In genomic region chr12:3241621-3242020, GRCh38 we compare ENCODE assay signal across 23 cellular contexts.
A peak's percentile ranks its signal among the peaks of the same experiment; 100 is the strongest.
DNase-seq lines count a peak whose midpoint lies in the region; ATAC-seq and TF ChIP-seq lines count a peak whose summit lies in the region.
"Had no signal": no experiment of that assay in that cellular context is flagged by ENCODE, and none has a peak within 500 bp of the region (broad histone marks: within the 10 kb centered on the region; RNA-seq: fewer than 3 reads in every experiment).

No MANE protein-coding gene starts in this region.

- WGBS in body of pancreas, 2 donors = 61 to 64% methylated on average over 6 to 15 of the region's 15 CpGs
- no CpG with 5 or more reads among the region's 15 CpGs for WGBS in neuronal stem cell (ENCODE audit: extremely low coverage in 2 of 2, insufficient read length in 2 of 2, insufficient replicate concordance in 1 of 2), 2 donors
- 70 to 80% (median 73%) methylated on average over 7 to 15 of the region's 15 CpGs for WGBS in stomach, 5 donors

- no peak overlapping the region for H2AFZ ChIP-seq in neuronal stem cell (ENCODE audit: low read length)

- H3K18ac ChIP-seq in neuronal stem cell (ENCODE audit: low read length) = peak overlapping the region; percentile 90

- H2BK12ac ChIP-seq in neuronal stem cell (ENCODE audit: low read length) = no peak overlapping the region

- DNase-seq in Calu3 (peak; percentile 13), body of pancreas (peak in 2 of 4 donors; percentile 22 to 36), right atrium auricular region (ENCODE audit: low spot score) (no peak), neuronal stem cell (ENCODE audit: low spot score) (no peak), stomach (no peak), MG63 (no peak), germinal center (ENCODE audit: low spot score) (no peak)
- DNase-seq: activated CD4-positive, alpha-beta T cell treated with anti-CD3 and anti-CD28 coated beads, Interleukin-2, amount 50 U/mL, for 4 hours; activated naive CD4-positive, alpha-beta T cell treated with anti-CD3 and anti-CD28 coated beads for 36 hours; CD4-positive, CD25-positive, alpha-beta regulatory T cell; dermis blood vessel endothelial cell; foreskin keratinocyte; natural killer cell; NCI-H2029 treated with DMSO at 0.1 percent for 48 hours; occipital lobe; SK-N-SH; stimulated activated naive CD8-positive, alpha-beta T cell treated with anti-CD3 and anti-CD28 coated beads, Interleukin-15, Interleukin-2, amounts not matched to agents 100 U/mL and 50 U/mL, for 24 hours; T-helper 17 cell; testis had no signal

- TF ChIP-seq EP300 in stomach (IDR thresholded peaks at IDR 0.05) = no peak

- no peak overlapping the region for H3K4ac ChIP-seq in neuronal stem cell (ENCODE audit: low read length)

- peaks cover 48% of the 10 kb centered on the region for H3K27me3 Mint-ChIP-seq in Calu3 (ENCODE audit: unreplicated experiment)

- H3K27me3 ChIP-seq in body of pancreas (no peaks in the 10 kb centered on the region), right atrium auricular region (no peaks in the 10 kb centered on the region), neuronal stem cell (ENCODE audit: control insufficient read depth in 3 of 3, insufficient read depth in 3 of 3, low read depth in 1 of 3, low read length in 3 of 3) (no peaks in the 10 kb centered on the region), stomach (no peaks in the 10 kb centered on the region), MG63 (no peaks in the 10 kb centered on the region)
- H3K27me3 ChIP-seq: esophagus muscularis mucosa, foreskin keratinocyte, testis had no signal

- H3K9ac ChIP-seq in neuronal stem cell (ENCODE audit: low read depth, low read length, poor library complexity) = peak overlapping the region; percentile 24
- H3K9ac ChIP-seq: SK-N-SH had no signal

- no peak overlapping the region for H2AK5ac ChIP-seq in neuronal stem cell (ENCODE audit: low read depth, low read length)

- H3K27ac Mint-ChIP-seq in Calu3 (ENCODE audit: unreplicated experiment) = no peak overlapping the region
- H3K27ac Mint-ChIP-seq: activated naive CD4-positive, alpha-beta T cell treated with anti-CD3 and anti-CD28 coated beads for 36 hours; activated T-helper 1 cell treated with anti-CD3 and anti-CD28 coated beads, Interleukin-12 subunit alpha, Interleukin-12 subunit beta, Interleukin-2, Interleukin-4 antibody, amounts not matched to agents 30 ng/mL and 10 ng/mL and 1 ng/mL, durations not matched to agents 14 hours and 24 hours and 36 hours; CD4-positive, CD25-positive, alpha-beta regulatory T cell; natural killer cell; T-helper 17 cell had no signal

- no peak overlapping the region for H3K4me3 Mint-ChIP-seq in Calu3 (ENCODE audit: low read depth, unreplicated experiment)
- H3K4me3 Mint-ChIP-seq: activated naive CD4-positive, alpha-beta T cell treated with anti-CD3 and anti-CD28 coated beads for 36 hours; activated T-helper 1 cell treated with anti-CD3 and anti-CD28 coated beads, Interleukin-12 subunit alpha, Interleukin-12 subunit beta, Interleukin-2, Interleukin-4 antibody, amounts not matched to agents 30 ng/mL and 10 ng/mL and 1 ng/mL, durations not matched to agents 14 hours and 24 hours and 36 hours; CD4-positive, CD25-positive, alpha-beta regulatory T cell; natural killer cell; T-helper 17 cell had no signal

- H3K4me2 ChIP-seq in neuronal stem cell (ENCODE audit: insufficient read depth, low read length, poor library complexity, severe bottlenecking) = no peak overlapping the region
- H3K4me2 ChIP-seq: SK-N-SH, smooth muscle cell had no signal

- no peak overlapping the region for H3K14ac ChIP-seq in neuronal stem cell (ENCODE audit: low read length)

- H3K27ac ChIP-seq in body of pancreas = peak overlapping the region in 2 of 4 donors; percentile 6 to 51
- peak overlapping the region; percentile 91 to 97 for H3K27ac ChIP-seq in right atrium auricular region
- no peak overlapping the region for H3K27ac ChIP-seq in neuronal stem cell (replicated peaks; ENCODE audit: low read length)
- H3K27ac ChIP-seq in stomach = no peak overlapping the region
- H3K27ac ChIP-seq: esophagus muscularis mucosa, foreskin keratinocyte, testis had no signal

- peak; percentile 39 for ATAC-seq in body of pancreas
- no peak for ATAC-seq in GM21360 (IDR thresholded peaks at IDR 0.05; ENCODE audit: unreplicated experiment)
- ATAC-seq: natural killer cell; stimulated activated naive CD8-positive, alpha-beta T cell treated with anti-CD3 and anti-CD28 coated beads, Interleukin-15, Interleukin-2, amounts not matched to agents 100 U/mL and 50 U/mL, for 24 hours; T-helper 17 cell had no signal

- no peak overlapping the region for H2BK15ac ChIP-seq in neuronal stem cell (ENCODE audit: low read length)

- BruUV-seq in Calu3 (replicated peaks; lab: Mats Ljungman, UMichigan) = no TSS peak

- H3K4me1 Mint-ChIP-seq in Calu3 (ENCODE audit: low read depth, unreplicated experiment) = peaks cover 18% of the 10 kb centered on the region
- H3K4me1 Mint-ChIP-seq: CD4-positive, CD25-positive, alpha-beta regulatory T cell; natural killer cell had no signal

- TF ChIP-seq CTCF in Calu3 (IDR thresholded peaks at IDR 0.05; ENCODE audit: unreplicated experiment) = no peak
- no peak for TF ChIP-seq CTCF in body of pancreas (IDR thresholded peaks at IDR 0.05)
- TF ChIP-seq CTCF in right atrium auricular region (IDR thresholded peaks at IDR 0.05) = no peak
- TF ChIP-seq CTCF in stomach (IDR thresholded peaks at IDR 0.05) = no peak

- H3K9me3 ChIP-seq in body of pancreas (no peaks in the 10 kb centered on the region), right atrium auricular region (no peaks in the 10 kb centered on the region), neuronal stem cell (replicated peaks in 1 of 2; ENCODE audit: control insufficient read depth in 2 of 2, insufficient read depth in 1 of 2, low read depth in 1 of 2, low read length in 2 of 2) (peaks cover 0 to 1% of the 10 kb centered on the region in 2 donors), stomach (no peaks in the 10 kb centered on the region), MG63 (no peaks in the 10 kb centered on the region)
- H3K9me3 ChIP-seq: esophagus muscularis mucosa, SK-N-SH, testis had no signal

- TF ChIP-seq POLR2A in body of pancreas (IDR thresholded peaks at IDR 0.05) (no peak), stomach (IDR thresholded peaks at IDR 0.05) (no peak)

- CTCF ChIA-PET in Calu3 (lab: Charles Lee) = interaction anchor here (0.8 to 1.0 kb wide), 2 partner anchors 34 to 39 kb away, joined by 3 read pairs; no protein-coding TSS in a partner anchor

- H2BK120ac ChIP-seq in neuronal stem cell (ENCODE audit: low read depth, low read length) = no peak overlapping the region

- H3K23ac ChIP-seq in neuronal stem cell (ENCODE audit: low read depth, low read length, poor library complexity) = no peak overlapping the region

- no peaks in the 10 kb centered on the region for H3K36me3 ChIP-seq in body of pancreas (replicated peaks in 1 of 2; ENCODE audit: insufficient read depth in 1 of 2, low read depth in 2 of 2)
- H3K36me3 ChIP-seq in right atrium auricular region = no peaks in the 10 kb centered on the region
- no peaks in the 10 kb centered on the region for H3K36me3 ChIP-seq in neuronal stem cell (replicated peaks in 1 of 2; ENCODE audit: control insufficient read depth in 2 of 2, insufficient read depth in 2 of 2, low read length in 2 of 2)
- H3K36me3 ChIP-seq in stomach = peaks cover 0 to 16% (median 5%) of the 10 kb centered on the region in 4 donors
- no peaks in the 10 kb centered on the region for H3K36me3 ChIP-seq in MG63

- no peak overlapping the region for H4K8ac ChIP-seq in neuronal stem cell (ENCODE audit: low read depth, low read length)

- H3K4me1 ChIP-seq in body of pancreas (peaks cover 23% of the 10 kb centered on the region), right atrium auricular region (peaks cover 0 to 86% of the 10 kb centered on the region in 2 donors), neuronal stem cell (ENCODE audit: control insufficient read depth in 2 of 2, insufficient read depth in 1 of 2, low read depth in 1 of 2, low read length in 2 of 2) (peaks cover 0 to 8% of the 10 kb centered on the region in 2 donors), stomach (peaks cover 0 to 4% (median 1%) of the 10 kb centered on the region in 4 donors)
- H3K4me1 ChIP-seq: foreskin keratinocyte, testis had no signal

- H3K4me3 ChIP-seq in body of pancreas (no peak overlapping the region), right atrium auricular region (no peak overlapping the region), neuronal stem cell (ENCODE audit: low read length in 2 of 2) (no peak overlapping the region), stomach (no peak overlapping the region), MG63 (no peak overlapping the region)
- H3K4me3 ChIP-seq: esophagus muscularis mucosa, smooth muscle cell, testis had no signal

- intact Hi-C loops in Calu3 (cut with micrococcal nuclease; ENCODE audit: unreplicated experiment) (no loop called here), body of pancreas (cut with DNase I) (no loop called here), stomach (cut with DNase I; ENCODE audit: low total_unique reads) (no loop called here)

- peaks cover 2% of the 10 kb centered on the region for H3K79me1 ChIP-seq in neuronal stem cell (ENCODE audit: low read depth, low read length)

- no peaks in the 10 kb centered on the region for H3K9me3 Mint-ChIP-seq in Calu3 (ENCODE audit: low read depth, unreplicated experiment)
- H3K9me3 Mint-ChIP-seq: activated T-helper 1 cell treated with anti-CD3 and anti-CD28 coated beads, Interleukin-12 subunit alpha, Interleukin-12 subunit beta, Interleukin-2, Interleukin-4 antibody, amounts not matched to agents 30 ng/mL and 10 ng/mL and 1 ng/mL, durations not matched to agents 14 hours and 24 hours and 36 hours; natural killer cell had no signal

- no peak overlapping the region for H4K91ac ChIP-seq in neuronal stem cell (ENCODE audit: low read depth, low read length, poor library complexity)

- H2BK5ac ChIP-seq in neuronal stem cell (ENCODE audit: low read length) = no peak overlapping the region

- peaks cover 4% of the 10 kb centered on the region for H3K36me3 Mint-ChIP-seq in Calu3 (ENCODE audit: insufficient read depth, unreplicated experiment)
- H3K36me3 Mint-ChIP-seq: CD4-positive, CD25-positive, alpha-beta regulatory T cell; natural killer cell had no signal

Comparison
In these comparisons a context has a peak if more than half of its experiments do, and no peak if none do; other contexts are left out.
1. H3K27ac ChIP-seq: peak in right atrium auricular region (2 of 2); none in neuronal stem cell (single experiment) and stomach (0 of 5).